Comparison of ENCODE assay signal across 15 cellular contexts in the genomic region with DNA sequence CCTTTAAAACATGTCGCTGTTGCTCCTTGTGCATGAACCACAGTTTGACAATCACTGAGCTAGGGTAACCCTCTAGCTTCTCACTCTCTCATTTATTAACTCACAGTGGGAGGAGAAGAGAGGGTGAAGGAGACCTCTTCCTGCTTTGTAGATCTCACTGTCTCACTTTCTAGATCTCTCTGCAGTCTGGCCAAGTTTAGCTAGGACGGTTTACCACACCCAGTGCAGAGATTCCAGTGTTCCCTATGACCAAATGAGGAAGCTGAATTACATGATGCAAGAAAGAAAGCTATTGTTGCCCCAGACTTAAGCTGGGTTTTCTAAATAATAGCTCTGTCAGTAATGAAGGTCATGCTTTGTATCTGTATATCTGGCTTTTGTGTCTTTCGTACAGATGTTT.
A peak's percentile ranks its signal among the peaks of the same experiment; 100 is the strongest.
DNase-seq lines count a peak whose midpoint lies in the region; ATAC-seq and TF ChIP-seq lines count a peak whose summit lies in the region.
"Had no signal": no experiment of that assay in that cellular context is flagged by ENCODE, and none has a peak within 500 bp of the region (broad histone marks: within the 10 kb centered on the region; RNA-seq: fewer than 3 reads in every experiment).

No MANE protein-coding gene starts in this region.

- H3K36me3 Mint-ChIP-seq in activated CD8-positive, alpha-beta T cell treated with anti-CD3 and anti-CD28 coated beads, Interleukin-2, amount 10 ng/mL, durations not matched to agents 7 days and 5 days (ENCODE audit: low read depth): no peaks in the 10 kb centered on the region
- H3K36me3 Mint-ChIP-seq: naive B cell had no signal

- no peak for TF ChIP-seq CTCF in brain microvascular endothelial cell (IDR thresholded peaks at IDR 0.05; ENCODE audit: low read depth, low read length, missing control alignments)

- H3K36me3 ChIP-seq in adipocyte (ENCODE audit: control insufficient read depth, insufficient read depth, low read length, severe bottlenecking) (no peaks in the 10 kb centered on the region), trophoblast cell (ENCODE audit: control insufficient read depth in 1 of 2, insufficient read depth in 2 of 2, low read length in 2 of 2) (no peaks in the 10 kb centered on the region), brain microvascular endothelial cell (replicated peaks) (no peaks in the 10 kb centered on the region)

- H3K4me3 ChIP-seq in adipocyte (ENCODE audit: low read length) (no peak overlapping the region), trophoblast cell (ENCODE audit: low read depth, low read length) (no peak overlapping the region), brain microvascular endothelial cell (ENCODE audit: low read depth, low read length) (no peak overlapping the region)
- H3K4me3 ChIP-seq: coronary artery had no signal

- H3K27me3 ChIP-seq in adipocyte (replicated peaks; ENCODE audit: control insufficient read depth, insufficient read depth, low read length) (no peaks in the 10 kb centered on the region), trophoblast cell (ENCODE audit: insufficient read depth, low read length) (no peaks in the 10 kb centered on the region), brain microvascular endothelial cell (replicated peaks) (no peaks in the 10 kb centered on the region)

- no peak overlapping the region for H2AK5ac ChIP-seq in trophoblast cell (ENCODE audit: low read length)

- peak; percentile 59 for DNase-seq in adipocyte (ENCODE audit: low read depth)
- DNase-seq in medulla oblongata (ENCODE audit: extremely low spot score): peak; percentile 63
- no peak for DNase-seq in trophoblast cell
- DNase-seq in brain microvascular endothelial cell: no peak
- no peak for DNase-seq in activated CD8-positive, alpha-beta T cell treated with anti-CD3 and anti-CD28 coated beads, Interleukin-2, amount 10 ng/mL, durations not matched to agents 7 days and 5 days
- DNase-seq: activated CD4-positive, CD25-positive, alpha-beta regulatory T cell; naive B cell; NCI-H187; stimulated activated CD4-positive, alpha-beta T cell treated with anti-CD3 and anti-CD28 coated beads, Interleukin-15, amount 100 ng/mL, for 24 hours; stimulated activated naive CD4-positive, alpha-beta T cell had no signal

- H3K4me1 ChIP-seq in adipocyte (ENCODE audit: control insufficient read depth, insufficient read depth, low read length) (peaks cover 14% of the 10 kb centered on the region), trophoblast cell (ENCODE audit: control insufficient read depth in 1 of 2, insufficient read depth in 2 of 2, low read length in 2 of 2) (no peaks in the 10 kb centered on the region)

- no peak overlapping the region for H3K4ac ChIP-seq in trophoblast cell (ENCODE audit: low read depth, low read length)

- H3K4me2 ChIP-seq in trophoblast cell (ENCODE audit: low read length): no peak overlapping the region

- H2BK12ac ChIP-seq in trophoblast cell (ENCODE audit: low read length): no peak overlapping the region

- H4K8ac ChIP-seq in trophoblast cell (ENCODE audit: low read depth, low read length): no peak overlapping the region

- CTCF ChIA-PET in activated CD8-positive, alpha-beta T cell treated with anti-CD3 and anti-CD28 coated beads, Interleukin-2, amount 10 ng/mL, durations not matched to agents 7 days and 5 days (lab: Charles Lee): no interaction called here

- no peak overlapping the region for H2BK5ac ChIP-seq in trophoblast cell (ENCODE audit: low read depth, low read length, poor library complexity)

- no peak overlapping the region for H3K14ac ChIP-seq in trophoblast cell (ENCODE audit: low read length)

- H2AFZ ChIP-seq in trophoblast cell (ENCODE audit: insufficient read depth, low read length, poor library complexity): no peak overlapping the region

- H3K9me3 Mint-ChIP-seq in activated CD8-positive, alpha-beta T cell treated with anti-CD3 and anti-CD28 coated beads, Interleukin-2, amount 10 ng/mL, durations not matched to agents 7 days and 5 days (ENCODE audit: insufficient read depth): peaks cover 6% of the 10 kb centered on the region

- H3K18ac ChIP-seq in trophoblast cell (ENCODE audit: low read length): no peak overlapping the region

- no peak overlapping the region for H3K4me3 Mint-ChIP-seq in activated CD8-positive, alpha-beta T cell treated with anti-CD3 and anti-CD28 coated beads, Interleukin-2, amount 10 ng/mL, durations not matched to agents 7 days and 5 days

- H3K9ac ChIP-seq in adipocyte (ENCODE audit: low read length) (no peak overlapping the region), trophoblast cell (ENCODE audit: low read length) (no peak overlapping the region)

- H4K12ac ChIP-seq in trophoblast cell (ENCODE audit: low read depth, low read length): no peak overlapping the region

- H3K23ac ChIP-seq in trophoblast cell (ENCODE audit: low read length): no peak overlapping the region

- H3K27ac ChIP-seq in trophoblast cell (ENCODE audit: low read depth, low read length) (no peak overlapping the region), brain microvascular endothelial cell (no peak overlapping the region)
- H3K27ac ChIP-seq: coronary artery had no signal

- in situ Hi-C loops in brain microvascular endothelial cell (cut with HindIII; ENCODE audit: low pct_ligation_motif_present, low sequenced_read_pairs): no loop called here

- H3K27me3 Mint-ChIP-seq in activated CD8-positive, alpha-beta T cell treated with anti-CD3 and anti-CD28 coated beads, Interleukin-2, amount 10 ng/mL, durations not matched to agents 7 days and 5 days (ENCODE audit: low read depth): no peaks in the 10 kb centered on the region
- H3K27me3 Mint-ChIP-seq: naive B cell had no signal

- no peaks in the 10 kb centered on the region for H3K79me1 ChIP-seq in trophoblast cell (ENCODE audit: low read length)

- WGBS in trophoblast cell (ENCODE audit: extremely low coverage, insufficient coverage, insufficient read length): no CpG with 5 or more reads among the region's 3 CpGs

- POLR2A ChIA-PET in activated CD8-positive, alpha-beta T cell treated with anti-CD3 and anti-CD28 coated beads, Interleukin-2, amount 10 ng/mL, durations not matched to agents 7 days and 5 days (lab: Charles Lee): no interaction called here

- H3K79me2 ChIP-seq in trophoblast cell (ENCODE audit: control insufficient read depth, insufficient read depth, low read length, poor library complexity): no peaks in the 10 kb centered on the region

- ATAC-seq in GM18858 (IDR thresholded peaks at IDR 0.05; ENCODE audit: unreplicated experiment) (peak; percentile 46), HG03196 (IDR thresholded peaks at IDR 0.05; ENCODE audit: unreplicated experiment) (peak; percentile 76), HG03442 (IDR thresholded peaks at IDR 0.05; ENCODE audit: unreplicated experiment) (no peak)
- ATAC-seq in activated CD8-positive, alpha-beta T cell treated with anti-CD3 and anti-CD28 coated beads, Interleukin-2, amount 10 ng/mL, durations not matched to agents 7 days and 5 days: no peak
- ATAC-seq: HCT116 had no signal

- H3K9me3 ChIP-seq in adipocyte (ENCODE audit: control insufficient read depth, low read length) (no peaks in the 10 kb centered on the region), trophoblast cell (ENCODE audit: insufficient read depth, low read depth, low read length) (no peaks in the 10 kb centered on the region)

- no peak overlapping the region for H2BK120ac ChIP-seq in trophoblast cell (ENCODE audit: insufficient read depth, low read length, poor library complexity)

- H3K27ac Mint-ChIP-seq in activated CD8-positive, alpha-beta T cell treated with anti-CD3 and anti-CD28 coated beads, Interleukin-2, amount 10 ng/mL, durations not matched to agents 7 days and 5 days: no peak overlapping the region
- H3K27ac Mint-ChIP-seq: naive B cell had no signal

- H4K91ac ChIP-seq in trophoblast cell (ENCODE audit: low read depth, low read length): no peak overlapping the region

- H3K4me1 Mint-ChIP-seq in activated CD8-positive, alpha-beta T cell treated with anti-CD3 and anti-CD28 coated beads, Interleukin-2, amount 10 ng/mL, durations not matched to agents 7 days and 5 days (ENCODE audit: low read depth): no peaks in the 10 kb centered on the region
- H3K4me1 Mint-ChIP-seq: naive B cell had no signal

Comparison
In these comparisons a context has a peak if more than half of its experiments do, and no peak if none do; other contexts are left out.
1. ATAC-seq: peak in GM18858 (single experiment) and HG03196 (single experiment); none in HG03442 (single experiment) and activated CD8-positive, alpha-beta T cell treated with anti-CD3 and anti-CD28 coated beads, Interleukin-2, amount 10 ng/mL, durations not matched to agents 7 days and 5 days (single experiment).
2. DNase-seq: peak in adipocyte (single experiment) and medulla oblongata (single experiment); none in trophoblast cell (0 of 2), brain microvascular endothelial cell (single experiment) and activated CD8-positive, alpha-beta T cell treated with anti-CD3 and anti-CD28 coated beads, Interleukin-2, amount 10 ng/mL, durations not matched to agents 7 days and 5 days (single experiment).